Comparison of ENCODE assay signal across 8 cellular contexts in the genomic region with DNA sequence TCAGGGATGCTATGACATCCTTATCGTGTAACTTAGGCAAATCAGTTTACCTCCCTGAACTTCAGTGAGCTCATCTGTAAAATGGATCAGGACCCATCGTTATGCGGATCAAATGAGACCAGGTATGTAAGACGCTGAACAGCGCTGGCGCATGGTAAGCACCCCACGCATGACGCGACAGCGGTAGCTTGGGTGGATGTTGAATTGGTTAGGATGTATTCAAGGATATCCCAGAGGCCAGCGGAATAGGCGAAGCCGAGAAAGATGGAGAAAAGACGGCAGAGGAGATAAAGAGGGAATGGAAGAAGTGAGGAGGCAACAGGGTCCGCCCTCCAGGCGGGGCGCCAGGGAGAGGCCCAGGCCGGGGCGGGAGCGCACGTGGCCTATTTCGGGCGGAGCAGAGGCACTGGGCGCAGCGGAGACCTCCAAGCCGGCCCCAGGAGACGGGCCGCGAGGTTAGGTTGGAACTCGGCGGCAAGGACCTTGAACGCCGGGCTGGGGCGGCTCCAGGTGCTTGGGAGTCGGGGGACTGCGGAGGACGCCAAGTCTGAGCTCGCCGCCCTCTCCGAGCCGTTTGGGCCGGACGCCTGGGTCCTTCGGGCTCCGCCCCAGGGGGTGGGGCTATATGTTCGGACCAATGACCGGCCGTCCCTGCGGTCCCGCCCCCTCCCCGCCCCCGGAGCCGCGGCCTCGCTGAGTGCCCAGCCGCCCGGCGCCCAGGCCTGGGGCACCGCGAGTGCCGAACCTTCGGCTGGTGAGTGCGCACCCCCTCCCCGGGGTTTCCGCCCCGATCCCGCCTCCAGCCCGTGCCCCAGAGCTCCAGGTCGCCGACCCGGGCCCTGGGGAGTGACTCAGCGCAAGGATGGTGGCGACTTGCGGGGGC. TPM values are rescaled to one million over a fixed set of nuclear protein-coding genes. Genes with fewer than 3 reads are reported as not detected.
A peak's percentile ranks its signal among the peaks of the same experiment; 100 is the strongest.
DNase-seq lines count a peak whose midpoint lies in the region; ATAC-seq and TF ChIP-seq lines count a peak whose summit lies in the region.

ZNF771 (plus strand) TSS at position 696 of the 883 bp plus-strand sequence. CDS start 448 bp downstream, outside the sequence.

- no peak for TF ChIP-seq CTCF in AG04450 (IDR thresholded peaks at IDR 0.05; ENCODE audit: low read depth, low read length)

- H3K27ac ChIP-seq in AG04450 (ENCODE audit: low read depth, low read length): peak within 1 kb of the TSS; percentile 87

- POLR2A ChIA-PET in AG04450 (lab: Yijun Ruan, JAX): interaction anchor here (0.5 to 1.7 kb wide), 15 partner anchors 9 to 341 kb away, joined by 3 to 23 read pairs (median 4); partner anchors contain the start of genes ALDOA, CD2BP2, ZNF48 and ZNF688

- DNase-seq in AG04450 (ENCODE audit: low read depth, low spot score): peak; percentile 45
- DNase-seq in NCI-H2227 (lab: John Stamatoyannopoulos, UW; ENCODE audit: unreplicated experiment): peak; percentile 95
- peak; percentile 95 for DNase-seq in activated CD4-positive, CD25-positive, alpha-beta regulatory T cell treated with anti-CD3 and anti-CD28 coated beads, Interleukin-2, amount 50 U/mL, for 72 hours
- peak; percentile 97 for DNase-seq in cerebellum (ENCODE audit: low spot score)
- peak; percentile 81 for DNase-seq in kidney glomerular epithelial cell (lab: John Stamatoyannopoulos, UW)
- peak; percentile 84 to 91 for DNase-seq in stimulated activated CD4-positive, alpha-beta T cell treated with anti-CD3 and anti-CD28 coated beads, Interleukin-15, amount 100 ng/mL, for 48 hours (ENCODE audit: low read depth in 2 of 2)

- CTCF ChIA-PET in AG04450 (lab: Charles Lee): interaction anchor here (0.7 to 3.6 kb wide), 4 partner anchors 11 to 315 kb away, joined by 3 to 19 read pairs (median 4); partner anchors contain the start of genes TBX6 and ZNF48

- no peaks in the 10 kb centered on the region for H3K9me3 ChIP-seq in AG04450 (ENCODE audit: control insufficient read depth, insufficient read depth, low read length)

- peak within 1 kb of the TSS; percentile 78 for H3K4me3 ChIP-seq in AG04450 (ENCODE audit: low read depth, low read length)

- ATAC-seq in GM18858 (IDR thresholded peaks at IDR 0.05; ENCODE audit: unreplicated experiment): peak; percentile 71
- peak; percentile 67 for ATAC-seq in HG03066 (IDR thresholded peaks at IDR 0.05; ENCODE audit: low read depth, unreplicated experiment)

- H3K27me3 ChIP-seq in AG04450 (ENCODE audit: control insufficient read depth, insufficient read depth, low read length): no peaks in the 10 kb centered on the region

RNA-seq across cellular contexts. Expression of gene ZNF771, which starts in this region (rescaled TPM):
- 9.3 and 10.1 TPM in 2 replicates for polyA plus RNA-seq in AG04450 (2011; rRNA removed)
- polyA minus RNA-seq in AG04450 (2011; rRNA and poly(A)+ RNA removed): 5.8 and 6.3 TPM in 2 replicates
- 9.0 TPM for total RNA-seq in cerebellum

Comparison
In these comparisons a context has a peak if more than half of its experiments do, and no peak if none do; other contexts are left out.
1. Peak in every context shown above with its lines: DNase-seq, ATAC-seq, H3K4me3 ChIP-seq and H3K27ac ChIP-seq.
2. DNase-seq: peak in every context shown above with its lines; median percentile 97 in cerebellum; 95 in NCI-H2227; 95 in activated CD4-positive, CD25-positive, alpha-beta regulatory T cell treated with anti-CD3 and anti-CD28 coated beads, Interleukin-2, amount 50 U/mL, for 72 hours; 88 in stimulated activated CD4-positive, alpha-beta T cell treated with anti-CD3 and anti-CD28 coated beads, Interleukin-15, amount 100 ng/mL, for 48 hours; 81 in kidney glomerular epithelial cell; 45 in AG04450.